Comparison of ENCODE assay signal across 30 cellular contexts in the genomic region with DNA sequence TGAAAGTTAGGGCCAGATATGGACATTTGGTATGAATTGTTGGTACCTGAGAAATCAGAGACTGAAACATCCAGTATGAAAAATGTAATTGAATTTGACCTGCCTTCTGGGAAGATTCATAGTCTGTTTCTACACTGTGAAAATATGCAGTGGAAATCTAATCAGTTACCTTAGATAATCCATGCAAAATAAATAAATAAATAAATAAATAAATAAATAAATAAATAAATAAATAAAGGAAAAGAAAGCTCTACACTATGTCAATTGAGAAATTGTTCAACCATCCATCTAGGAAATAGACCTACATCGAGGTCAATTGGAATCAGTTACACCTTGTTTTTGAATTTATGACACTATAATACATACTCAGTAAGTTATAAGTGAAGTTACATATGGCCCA.
A peak's percentile ranks its signal among the peaks of the same experiment; 100 is the strongest.
DNase-seq lines count a peak whose midpoint lies in the region; ATAC-seq, FAIRE-seq and TF ChIP-seq lines count a peak whose summit lies in the region.
"Had no signal": no experiment of that assay in that cellular context is flagged by ENCODE, and none has a peak within 500 bp of the region (broad histone marks: within the 10 kb centered on the region; RNA-seq: fewer than 3 reads in every experiment).

No MANE protein-coding gene starts in this region.

- no peak for DNase-seq in A549 (ENCODE audit: low read depth in 1 of 2, low spot score in 1 of 2)
- no peak for DNase-seq in GM10248 (ENCODE audit: extremely low spot score)
- DNase-seq: 8988T; ACHN; AML-193; BE2C; C1 segment of cervical spinal cord; Caco-2; Calu3; CD4-positive, alpha-beta memory T cell; CD4-positive, alpha-beta T cell; CD4-positive, CD25-positive, alpha-beta regulatory T cell; CD8-positive, alpha-beta memory T cell; CD8-positive, alpha-beta T cell; COR-L47; DMS 273 treated with DMSO at 0.1 percent for 48 hours; DMS153; DMS53; DMS79; DMS79 treated with DMSO at 0.1 percent for 48 hours; DND-41; EL had no signal

- H3K4me3 ChIP-seq in A549: no peak overlapping the region
- no peak overlapping the region for H3K4me3 ChIP-seq in HEK293 (ENCODE audit: low read depth, low read length)
- H3K4me3 ChIP-seq: BLaER1; BLaER1 treated with 17β-estradiol and CSF1 and Interleukin-3, amounts not matched to agents 10 nM and 100 nM had no signal

- CTCF ChIA-PET in A549 (lab: Yijun Ruan, JAX) (interaction anchor here (0.6 kb wide), 1 partner anchor 9 kb away, joined by 3 read pairs; no protein-coding TSS in a partner anchor), HEK293 (lab: Yijun Ruan, JAX) (no interaction called here), GM10248 (lab: Yijun Ruan, JAX) (no interaction called here)

- no peak for FAIRE-seq in A549 (lab: Jason Lieb, UNC)
- FAIRE-seq: A204.1, D721Med had no signal

- no peak for TF ChIP-seq EP300 in A549 (IDR thresholded peaks at IDR 0.05)

- no peak for TF ChIP-seq CTCF in A549 (IDR thresholded peaks at IDR 0.05)
- TF ChIP-seq CTCF in HEK293 (tag by site-specific recombination; IDR thresholded peaks at IDR 0.05): no peak
- TF ChIP-seq CTCF in GM10248 (IDR thresholded peaks at IDR 0.05; ENCODE audit: control extremely low read depth, extremely low read depth, low read depth, missing control alignments): no peak

- no peak for TF ChIP-seq RAD21 in A549 (conservative IDR thresholded peaks at IDR 0.05 in 1 of 2, IDR thresholded peaks at IDR 0.05 in 1 of 2)

- no peak overlapping the region for H3K4me2 ChIP-seq in A549
- H3K4me2 ChIP-seq: BLaER1; BLaER1 treated with 17β-estradiol and CSF1 and Interleukin-3, amounts not matched to agents 10 nM and 100 nM had no signal

- WGBS in A549 (ENCODE audit: missing lambda C conversion rate): 35% methylated on average over 1 of the region's 1 CpG

- H3K4me1 ChIP-seq in A549: no peaks in the 10 kb centered on the region
- no peaks in the 10 kb centered on the region for H3K4me1 ChIP-seq in HEK293 (ENCODE audit: control insufficient read depth, insufficient read depth, low read length)
- H3K4me1 ChIP-seq: BE2C, Caco-2 had no signal

- H3K9me3 ChIP-seq in A549 (no peaks in the 10 kb centered on the region), HEK293 (ENCODE audit: control insufficient read depth, insufficient read depth, low read depth, low read length) (no peaks in the 10 kb centered on the region)
- H3K9me3 ChIP-seq: BE2C, BLaER1, Caco-2 had no signal

- no peak for TF ChIP-seq POLR2A in A549 (IDR thresholded peaks at IDR 0.05; ENCODE audit: low read length)

- POLR2A ChIA-PET in A549 (lab: Yijun Ruan, JAX): no interaction called here
- POLR2A ChIA-PET in HEK293 (lab: Yijun Ruan, JAX): no interaction called here
- POLR2A ChIA-PET in GM10248 (lab: Yijun Ruan, JAX): no interaction called here

- ATAC-seq in A549: no peak
- no peak for ATAC-seq in HG03108 (IDR thresholded peaks at IDR 0.05; ENCODE audit: unreplicated experiment)
- ATAC-seq: CD8-positive, alpha-beta T cell had no signal

- no peaks in the 10 kb centered on the region for H3K36me3 ChIP-seq in HEK293 (ENCODE audit: control insufficient read depth in 2 of 2, insufficient read depth in 1 of 2, low read length in 2 of 2)
- H3K36me3 ChIP-seq: BE2C; BLaER1; BLaER1 treated with 17β-estradiol and CSF1 and Interleukin-3, amounts not matched to agents 10 nM and 100 nM had no signal

- H3K27ac ChIP-seq in A549: no peak overlapping the region
- no peak overlapping the region for H3K27ac ChIP-seq in HEK293 (ENCODE audit: extremely low read depth, low read depth, low read length)
- H3K27ac ChIP-seq: 22Rv1; BLaER1; BLaER1 treated with 17β-estradiol and CSF1 and Interleukin-3, amounts not matched to agents 10 nM and 100 nM; C4-2B had no signal

TF ChIP-seq in A549, 52 proteins besides CTCF, POLR2A, EP300 and RAD21:
- TF ChIP-seq NR3C1 (IDR thresholded peaks at IDR 0.05) (no peak), HDAC2 (IDR thresholded peaks at IDR 0.05) (no peak), ZNF302 (CRISPR knock-in tag; IDR thresholded peaks at IDR 0.05) (no peak), ZSCAN20 (CRISPR knock-in tag; IDR thresholded peaks at IDR 0.05) (no peak), ZC3H11A (IDR thresholded peaks at IDR 0.05) (peak; percentile 94), NPAS2 (CRISPR knock-in tag; IDR thresholded peaks at IDR 0.05; ENCODE audit: borderline replicate concordance) (no peak)
- TF ChIP-seq, protein P1, sequence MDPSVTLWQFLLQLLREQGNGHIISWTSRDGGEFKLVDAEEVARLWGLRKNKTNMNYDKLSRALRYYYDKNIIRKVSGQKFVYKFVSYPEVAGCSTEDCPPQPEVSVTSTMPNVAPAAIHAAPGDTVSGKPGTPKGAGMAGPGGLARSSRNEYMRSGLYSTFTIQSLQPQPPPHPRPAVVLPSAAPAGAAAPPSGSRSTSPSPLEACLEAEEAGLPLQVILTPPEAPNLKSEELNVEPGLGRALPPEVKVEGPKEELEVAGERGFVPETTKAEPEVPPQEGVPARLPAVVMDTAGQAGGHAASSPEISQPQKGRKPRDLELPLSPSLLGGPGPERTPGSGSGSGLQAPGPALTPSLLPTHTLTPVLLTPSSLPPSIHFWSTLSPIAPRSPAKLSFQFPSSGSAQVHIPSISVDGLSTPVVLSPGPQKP (IDR thresholded peaks at IDR 0.05; ENCODE audit: low read depth, low read length): no peak
- TF ChIP-seq, protein P2, sequence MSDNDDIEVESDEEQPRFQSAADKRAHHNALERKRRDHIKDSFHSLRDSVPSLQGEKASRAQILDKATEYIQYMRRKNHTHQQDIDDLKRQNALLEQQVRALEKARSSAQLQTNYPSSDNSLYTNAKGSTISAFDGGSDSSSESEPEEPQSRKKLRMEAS (IDR thresholded peaks at IDR 0.05): no peak

TF ChIP-seq in HEK293, 187 proteins besides CTCF, POLR2A, EP300 and RAD21 (continues in another document):
- TF ChIP-seq ZNF510 (tag by site-specific recombination; IDR thresholded peaks at IDR 0.05; ENCODE audit: insufficient replicate concordance): peak; percentile 59
- TF ChIP-seq ZNF623 (tag by site-specific recombination; IDR thresholded peaks at IDR 0.05): peak; percentile 66
- TF ChIP-seq ZNF394 (tag by site-specific recombination; IDR thresholded peaks at IDR 0.05; ENCODE audit: borderline replicate concordance): peak; percentile 85
- TF ChIP-seq ZNF341 (tag by site-specific recombination; IDR thresholded peaks at IDR 0.05; ENCODE audit: low read depth): peak; percentile 12; the same call in 1 of the 2 replicates
- TF ChIP-seq, protein P3, sequence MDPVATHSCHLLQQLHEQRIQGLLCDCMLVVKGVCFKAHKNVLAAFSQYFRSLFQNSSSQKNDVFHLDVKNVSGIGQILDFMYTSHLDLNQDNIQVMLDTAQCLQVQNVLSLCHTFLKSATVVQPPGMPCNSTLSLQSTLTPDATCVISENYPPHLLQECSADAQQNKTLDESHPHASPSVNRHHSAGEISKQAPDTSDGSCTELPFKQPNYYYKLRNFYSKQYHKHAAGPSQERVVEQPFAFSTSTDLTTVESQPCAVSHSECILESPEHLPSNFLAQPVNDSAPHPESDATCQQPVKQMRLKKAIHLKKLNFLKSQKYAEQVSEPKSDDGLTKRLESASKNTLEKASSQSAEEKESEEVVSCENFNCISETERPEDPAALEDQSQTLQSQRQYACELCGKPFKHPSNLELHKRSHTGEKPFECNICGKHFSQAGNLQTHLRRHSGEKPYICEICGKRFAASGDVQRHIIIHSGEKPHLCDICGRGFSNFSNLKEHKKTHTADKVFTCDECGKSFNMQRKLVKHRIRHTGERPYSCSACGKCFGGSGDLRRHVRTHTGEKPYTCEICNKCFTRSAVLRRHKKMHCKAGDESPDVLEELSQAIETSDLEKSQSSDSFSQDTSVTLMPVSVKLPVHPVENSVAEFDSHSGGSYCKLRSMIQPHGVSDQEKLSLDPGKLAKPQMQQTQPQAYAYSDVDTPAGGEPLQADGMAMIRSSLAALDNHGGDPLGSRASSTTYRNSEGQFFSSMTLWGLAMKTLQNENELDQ (tag by site-specific recombination; IDR thresholded peaks at IDR 0.05; ENCODE audit: low read depth): no peak
- TF ChIP-seq ZNF426 (tag by site-specific recombination; IDR thresholded peaks at IDR 0.05): peak; percentile 81
- TF ChIP-seq ZNF555 (tag by site-specific recombination; conservative IDR thresholded peaks at IDR 0.05): peak; percentile 82
- peak; percentile 64 for TF ChIP-seq ZBTB8A (tag by site-specific recombination; IDR thresholded peaks at IDR 0.05)
- no peak for TF ChIP-seq ZFP41 (tag by site-specific recombination; IDR thresholded peaks at IDR 0.05; ENCODE audit: borderline replicate concordance)
- TF ChIP-seq ZNF629 (tag by site-specific recombination; IDR thresholded peaks at IDR 0.05): 0 out of 2 replicates have a peak, but pooled peaks have one; percentile 40
